9 cellular contexts compared by ENCODE assay signal in genomic region chr2:189661957-189662321, GRCh38. TPM values are rescaled to one million over a fixed set of nuclear protein-coding genes. Genes with fewer than 3 reads are reported as not detected.
DNase-seq lines count a peak whose midpoint lies in the region; TF ChIP-seq lines count a peak whose summit lies in the region.
"Had no signal": no experiment of that assay in that cellular context is flagged by ENCODE, and none has a peak within 500 bp of the region (broad histone marks: within the 10 kb centered on the region; RNA-seq: fewer than 3 reads in every experiment).

No MANE protein-coding gene starts in this region.

- no peaks in the 10 kb centered on the region for H3K9me3 ChIP-seq in esophagus squamous epithelium

- peak overlapping the region; percentile 81 to 91 (median 87) for H3K4me3 ChIP-seq in esophagus squamous epithelium
- peak overlapping the region; percentile 93 for H3K4me3 ChIP-seq in rectal smooth muscle tissue (ENCODE audit: low read length)

- H3K36me3 ChIP-seq in esophagus squamous epithelium (peaks cover 0 to 24% (median 0%) of the 10 kb centered on the region in 3 donors), rectal smooth muscle tissue (ENCODE audit: control insufficient read depth, insufficient read depth, low read length) (peaks cover 4% of the 10 kb centered on the region)

- in situ Hi-C loops in G401 (cut with HindIII; ENCODE audit: low sequenced_read_pairs), result no loop called here

- peak; percentile 16 for DNase-seq in G401 (ENCODE audit: low spot score)
- peak; percentile 18 for DNase-seq in NCI-H526 treated with DMSO at 0.1 percent for 48 hours (lab: John Stamatoyannopoulos, UW)
- no peak for DNase-seq in esophagus squamous epithelium (lab: John Stamatoyannopoulos, UW)
- DNase-seq in T-helper 9 cell, result no peak
- DNase-seq in NCI-H1105 treated with DMSO at 0.1 percent for 48 hours (lab: John Stamatoyannopoulos, UW), result no peak
- no peak for DNase-seq in NCI-H2081 treated with DMSO at 0.1 percent for 48 hours (lab: John Stamatoyannopoulos, UW)
- no peak for DNase-seq in ecto neural progenitor cell (ENCODE audit: low spot score)
- DNase-seq: NCI-H187 treated with DMSO at 0.1 percent for 48 hours had no signal

- WGBS in esophagus squamous epithelium, 2 donors, result 3 to 7% methylated on average over 9 of the region's 9 CpGs

- no peak for TF ChIP-seq POLR2A in esophagus squamous epithelium (IDR thresholded peaks at IDR 0.05)

- H3K9ac ChIP-seq in rectal smooth muscle tissue (ENCODE audit: low read length), result peak overlapping the region; percentile 95

- H3K4me1 ChIP-seq in esophagus squamous epithelium (peaks cover 0 to 36% (median 16%) of the 10 kb centered on the region in 3 donors), rectal smooth muscle tissue (ENCODE audit: control insufficient read depth, insufficient read depth, low read length) (peaks cover 8% of the 10 kb centered on the region)

- no peaks in the 10 kb centered on the region for H3K27me3 ChIP-seq in esophagus squamous epithelium
- no peaks in the 10 kb centered on the region for H3K27me3 ChIP-seq in rectal smooth muscle tissue (ENCODE audit: control insufficient read depth, insufficient read depth, low read length)

- peak overlapping the region; percentile 89 to 94 (median 90) for H3K27ac ChIP-seq in esophagus squamous epithelium
- peak overlapping the region; percentile 84 for H3K27ac ChIP-seq in rectal smooth muscle tissue (ENCODE audit: low read depth, low read length)

- intact Hi-C loops in esophagus squamous epithelium (cut with DNase I), result no loop called here

- no peak for TF ChIP-seq CTCF in esophagus squamous epithelium (IDR thresholded peaks at IDR 0.05)

RNA-seq across cellular contexts. Expression of gene ASNSD1, which starts 0.7 kb away (rescaled TPM):
- total RNA-seq in G401 (2014; rRNA removed; shearing (Covaris generic)), result 35.4 and 62.6 TPM in 2 replicates
- total RNA-seq in esophagus squamous epithelium, result 10 to 100 TPM; 32.4 to 72.0 (median 38.0) TPM

RNA-seq across cellular contexts. Expression of gene ANKAR, which starts 12.5 kb away (rescaled TPM):
- 1.7 and 8.1 TPM in 2 replicates for total RNA-seq in G401 (2014; rRNA removed; shearing (Covaris generic))
- 10 to 100 TPM in 1 of 4 donors, 1 to 10 TPM in 3; 1.4 to 10.7 (median 1.9) TPM for total RNA-seq in esophagus squamous epithelium

Comparison
In these comparisons a context has a peak if more than half of its experiments do, and no peak if none do; other contexts are left out.
1. DNase-seq: peak in G401 (single experiment) and NCI-H526 treated with DMSO at 0.1 percent for 48 hours (single experiment); none in esophagus squamous epithelium (single experiment), T-helper 9 cell (single experiment), NCI-H1105 treated with DMSO at 0.1 percent for 48 hours (single experiment), NCI-H2081 treated with DMSO at 0.1 percent for 48 hours (single experiment) and ecto neural progenitor cell (single experiment).